Comparison of ENCODE assay signal across 1 cellular context in the genomic region with DNA sequence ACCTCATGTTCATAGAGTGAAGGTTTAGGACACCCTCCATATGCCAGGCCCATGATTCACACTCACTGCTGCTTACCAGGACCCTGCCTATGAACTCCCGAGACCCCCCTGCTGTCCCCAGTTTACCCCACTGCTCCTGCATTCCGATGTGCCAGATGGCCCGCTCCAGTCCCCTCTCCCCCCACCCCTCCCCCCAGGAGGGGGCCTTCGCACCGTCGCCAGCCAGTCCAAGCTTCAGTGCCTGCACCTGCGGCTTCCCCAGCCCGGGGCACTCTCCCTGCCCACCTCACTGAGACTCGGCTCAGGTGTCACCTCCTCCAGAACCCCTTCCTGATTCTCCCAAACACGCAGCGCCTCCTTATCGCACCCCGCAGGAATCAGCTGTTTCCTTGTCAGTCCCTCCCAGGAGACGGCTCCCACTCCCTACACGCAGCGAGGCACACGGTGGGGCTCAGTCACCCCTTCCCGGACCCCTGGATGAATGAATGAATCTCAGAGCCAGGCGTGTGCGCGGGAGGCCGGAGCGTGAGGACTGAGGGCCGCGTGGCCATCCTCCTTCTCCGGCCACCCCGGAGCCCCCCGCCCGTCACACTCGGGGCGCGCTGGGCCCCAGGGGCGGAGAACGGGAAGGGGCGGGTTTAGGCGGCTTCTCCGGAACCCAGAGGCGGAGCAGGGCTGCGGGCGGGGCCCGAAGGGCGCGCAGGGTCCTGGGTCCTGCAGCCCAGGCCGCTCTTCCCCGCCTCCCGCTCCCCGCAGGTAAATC.
TF ChIP-seq lines count a peak whose summit lies in the region.

No MANE protein-coding gene starts in this region.

TF ChIP-seq in HepG2, 621 proteins besides CTCF, POLR2A, EP300 and RAD21 (continued from another document and continues in another):
- TF ChIP-seq, protein P1, sequence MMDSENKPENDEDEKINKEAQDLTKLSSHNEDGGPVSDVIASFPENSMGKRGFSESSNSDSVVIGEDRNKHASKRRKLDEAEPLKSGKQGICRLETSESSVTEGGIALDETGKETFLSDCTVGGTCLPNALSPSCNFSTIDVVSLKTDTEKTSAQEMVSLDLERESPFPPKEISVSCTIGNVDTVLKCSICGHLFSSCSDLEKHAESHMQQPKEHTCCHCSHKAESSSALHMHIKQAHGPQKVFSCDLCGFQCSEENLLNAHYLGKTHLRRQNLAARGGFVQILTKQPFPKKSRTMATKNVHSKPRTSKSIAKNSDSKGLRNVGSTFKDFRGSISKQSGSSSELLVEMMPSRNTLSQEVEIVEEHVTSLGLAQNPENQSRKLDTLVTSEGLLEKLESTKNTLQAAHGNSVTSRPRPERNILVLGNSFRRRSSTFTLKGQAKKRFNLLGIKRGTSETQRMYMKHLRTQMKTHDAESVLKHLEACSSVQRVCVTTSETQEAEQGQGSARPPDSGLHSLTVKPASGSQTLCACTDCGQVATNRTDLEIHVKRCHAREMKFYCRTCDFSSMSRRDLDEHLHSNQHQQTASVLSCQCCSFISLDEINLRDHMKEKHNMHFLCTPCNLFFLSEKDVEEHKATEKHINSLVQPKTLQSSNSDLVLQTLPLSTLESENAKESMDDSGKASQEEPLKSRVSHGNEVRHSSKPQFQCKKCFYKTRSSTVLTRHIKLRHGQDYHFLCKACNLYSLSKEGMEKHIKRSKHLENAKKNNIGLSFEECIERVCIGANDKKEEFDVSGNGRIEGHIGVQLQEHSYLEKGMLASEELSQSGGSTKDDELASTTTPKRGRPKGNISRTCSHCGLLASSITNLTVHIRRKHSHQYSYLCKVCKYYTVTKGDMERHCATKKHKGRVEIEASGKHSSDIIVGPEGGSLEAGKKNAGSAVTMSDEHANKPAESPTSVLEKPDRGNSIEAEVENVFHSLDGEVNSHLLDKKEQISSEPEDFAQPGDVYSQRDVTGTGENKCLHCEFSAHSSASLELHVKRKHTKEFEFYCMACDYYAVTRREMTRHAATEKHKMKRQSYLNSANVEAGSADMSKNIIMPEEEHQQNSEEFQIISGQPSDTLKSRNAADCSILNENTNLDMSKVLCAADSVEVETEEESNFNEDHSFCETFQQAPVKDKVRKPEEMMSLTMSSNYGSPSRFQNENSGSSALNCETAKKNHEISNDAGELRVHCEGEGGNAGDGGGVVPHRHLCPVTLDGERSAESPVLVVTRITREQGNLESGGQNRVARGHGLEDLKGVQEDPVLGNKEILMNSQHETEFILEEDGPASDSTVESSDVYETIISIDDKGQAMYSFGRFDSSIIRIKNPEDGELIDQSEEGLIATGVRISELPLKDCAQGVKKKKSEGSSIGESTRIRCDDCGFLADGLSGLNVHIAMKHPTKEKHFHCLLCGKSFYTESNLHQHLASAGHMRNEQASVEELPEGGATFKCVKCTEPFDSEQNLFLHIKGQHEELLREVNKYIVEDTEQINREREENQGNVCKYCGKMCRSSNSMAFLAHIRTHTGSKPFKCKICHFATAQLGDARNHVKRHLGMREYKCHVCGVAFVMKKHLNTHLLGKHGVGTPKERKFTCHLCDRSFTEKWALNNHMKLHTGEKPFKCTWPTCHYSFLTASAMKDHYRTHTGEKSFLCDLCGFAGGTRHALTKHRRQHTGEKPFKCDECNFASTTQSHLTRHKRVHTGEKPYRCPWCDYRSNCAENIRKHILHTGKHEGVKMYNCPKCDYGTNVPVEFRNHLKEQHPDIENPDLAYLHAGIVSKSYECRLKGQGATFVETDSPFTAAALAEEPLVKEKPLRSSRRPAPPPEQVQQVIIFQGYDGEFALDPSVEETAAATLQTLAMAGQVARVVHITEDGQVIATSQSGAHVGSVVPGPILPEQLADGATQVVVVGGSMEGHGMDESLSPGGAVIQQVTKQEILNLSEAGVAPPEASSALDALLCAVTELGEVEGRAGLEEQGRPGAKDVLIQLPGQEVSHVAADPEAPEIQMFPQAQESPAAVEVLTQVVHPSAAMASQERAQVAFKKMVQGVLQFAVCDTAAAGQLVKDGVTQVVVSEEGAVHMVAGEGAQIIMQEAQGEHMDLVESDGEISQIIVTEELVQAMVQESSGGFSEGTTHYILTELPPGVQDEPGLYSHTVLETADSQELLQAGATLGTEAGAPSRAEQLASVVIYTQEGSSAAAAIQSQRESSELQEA (CRISPR knock-in tag; IDR thresholded peaks at IDR 0.05; ENCODE audit: not compliant biosample characterization) = peak; percentile 63
- TF ChIP-seq MYC (CRISPR knock-in tag; IDR thresholded peaks at IDR 0.05; ENCODE audit: borderline replicate concordance) (peak; percentile 86), JDP2 (CRISPR knock-in tag; IDR thresholded peaks at IDR 0.05; ENCODE audit: borderline replicate concordance) (no peak; the same call in 1 of the 2 replicates), ZNF441 (CRISPR knock-in tag; IDR thresholded peaks at IDR 0.05; ENCODE audit: borderline replicate concordance) (peak; percentile 83; the same call in 1 of the 2 replicates), ARNTL (CRISPR knock-in tag; IDR thresholded peaks at IDR 0.05) (no peak), KDM6A (CRISPR knock-in tag; IDR thresholded peaks at IDR 0.05; ENCODE audit: low read depth) (no peak), ZFP36L1 (CRISPR knock-in tag; IDR thresholded peaks at IDR 0.05) (0 out of 2 replicates have a peak, but pooled peaks have one; percentile 17), ZNF3 (CRISPR knock-in tag; IDR thresholded peaks at IDR 0.05) (no peak), ELF1 (CRISPR knock-in tag; IDR thresholded peaks at IDR 0.05) (peak; percentile 49; the same call in 1 of the 2 replicates), ZNF484 (CRISPR knock-in tag; IDR thresholded peaks at IDR 0.05; ENCODE audit: borderline replicate concordance, low read depth) (no peak), NONO (IDR thresholded peaks at IDR 0.05) (no peak), NONO (CRISPR knock-in tag; conservative IDR thresholded peaks at IDR 0.05) (peak; percentile 45; the same call in 1 of the 2 replicates), KLF9 (CRISPR knock-in tag; IDR thresholded peaks at IDR 0.05; ENCODE audit: low read depth) (no peak; the same call in 1 of the 2 replicates), SPEN (CRISPR knock-in tag; IDR thresholded peaks at IDR 0.05; ENCODE audit: low read depth) (peak; percentile 27; the same call in 1 of the 2 replicates), SNRNP70 (IDR thresholded peaks at IDR 0.05; ENCODE audit: low read depth, low read length) (no peak), ATF1 (CRISPR knock-in tag; IDR thresholded peaks at IDR 0.05) (no peak), ZNF772 (CRISPR knock-in tag; IDR thresholded peaks at IDR 0.05) (peak; percentile 53; the same call in 1 of the 2 replicates), ELF4 (CRISPR knock-in tag; IDR thresholded peaks at IDR 0.05; ENCODE audit: borderline replicate concordance) (no peak), MAFG (CRISPR knock-in tag; IDR thresholded peaks at IDR 0.05) (no peak), ZNF121 (CRISPR knock-in tag; IDR thresholded peaks at IDR 0.05) (0 out of 2 replicates have a peak, but pooled peaks have one; percentile 37), GZF1 (CRISPR knock-in tag; IDR thresholded peaks at IDR 0.05) (peak; percentile 34; the same call in 1 of the 2 replicates), ZNF879 (CRISPR knock-in tag; IDR thresholded peaks at IDR 0.05) (0 out of 2 replicates have a peak, but pooled peaks have one; percentile 67), RFXAP (CRISPR knock-in tag; IDR thresholded peaks at IDR 0.05; ENCODE audit: borderline replicate concordance) (no peak; the same call in 1 of the 2 replicates), SRY (CRISPR knock-in tag; IDR thresholded peaks at IDR 0.05) (peak; percentile 51; the same call in 1 of the 2 replicates), FOXM1 (CRISPR knock-in tag; IDR thresholded peaks at IDR 0.05) (no peak), ZNF773 (CRISPR knock-in tag; IDR thresholded peaks at IDR 0.05; ENCODE audit: borderline replicate concordance) (0 out of 2 replicates have a peak, but pooled peaks have one; percentile 35), NCOA2 (CRISPR knock-in tag; IDR thresholded peaks at IDR 0.05) (0 out of 2 replicates have a peak, but pooled peaks have one; percentile 20), ZNF652 (CRISPR knock-in tag; IDR thresholded peaks at IDR 0.05; ENCODE audit: borderline replicate concordance, low read depth) (no peak), KDM2A (CRISPR knock-in tag; IDR thresholded peaks at IDR 0.05; ENCODE audit: borderline replicate concordance, low read depth) (peak; percentile 77; the same call in 1 of the 2 replicates), IKZF1 (IDR thresholded peaks at IDR 0.05) (no peak), EZH2 (conservative IDR thresholded peaks at IDR 0.05; ENCODE audit: low read depth, low read length) (no peak)
- TF ChIP-seq, protein P2, sequence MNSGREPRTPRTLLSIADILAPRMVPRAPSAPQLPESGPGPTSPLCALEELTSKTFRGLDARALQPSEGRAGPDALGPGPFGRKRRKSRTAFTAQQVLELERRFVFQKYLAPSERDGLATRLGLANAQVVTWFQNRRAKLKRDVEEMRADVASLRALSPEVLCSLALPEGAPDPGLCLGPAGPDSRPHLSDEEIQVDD (CRISPR knock-in tag; IDR thresholded peaks at IDR 0.05; ENCODE audit: borderline replicate concordance) = no peak
- TF ChIP-seq, protein P3, sequence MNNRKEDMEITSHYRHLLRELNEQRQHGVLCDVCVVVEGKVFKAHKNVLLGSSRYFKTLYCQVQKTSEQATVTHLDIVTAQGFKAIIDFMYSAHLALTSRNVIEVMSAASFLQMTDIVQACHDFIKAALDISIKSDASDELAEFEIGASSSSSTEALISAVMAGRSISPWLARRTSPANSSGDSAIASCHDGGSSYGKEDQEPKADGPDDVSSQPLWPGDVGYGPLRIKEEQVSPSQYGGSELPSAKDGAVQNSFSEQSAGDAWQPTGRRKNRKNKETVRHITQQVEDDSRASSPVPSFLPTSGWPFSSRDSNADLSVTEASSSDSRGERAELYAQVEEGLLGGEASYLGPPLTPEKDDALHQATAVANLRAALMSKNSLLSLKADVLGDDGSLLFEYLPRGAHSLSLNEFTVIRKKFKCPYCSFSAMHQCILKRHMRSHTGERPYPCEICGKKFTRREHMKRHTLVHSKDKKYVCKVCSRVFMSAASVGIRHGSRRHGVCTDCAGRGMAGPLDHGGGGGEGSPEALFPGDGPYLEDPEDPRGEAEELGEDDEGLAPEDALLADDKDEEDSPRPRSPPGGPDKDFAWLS (CRISPR knock-in tag; IDR thresholded peaks at IDR 0.05; ENCODE audit: borderline replicate concordance) = no peak
- TF ChIP-seq, protein P4, sequence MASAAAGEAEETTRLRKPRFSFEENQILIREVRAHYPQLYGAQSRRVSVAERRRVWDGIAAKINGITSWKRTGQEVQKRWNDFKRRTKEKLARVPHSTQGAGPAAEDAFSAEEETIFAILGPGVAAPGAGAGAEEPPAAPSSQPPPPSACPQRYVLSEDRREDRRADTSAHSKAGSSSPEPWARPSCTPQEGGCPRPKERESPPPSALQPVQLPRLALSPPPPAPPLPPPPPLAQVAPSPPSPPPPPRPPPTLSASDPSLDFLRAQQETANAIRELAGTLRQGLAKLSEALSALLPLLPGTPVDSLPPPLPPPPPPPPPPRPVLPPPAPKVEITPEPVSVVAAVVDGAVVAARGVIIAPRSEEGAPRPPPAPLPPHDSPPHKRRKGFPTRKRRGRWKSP (CRISPR knock-in tag; IDR thresholded peaks at IDR 0.05) = peak; percentile 51; the same call in 1 of the 2 replicates
- TF ChIP-seq, protein P5, sequence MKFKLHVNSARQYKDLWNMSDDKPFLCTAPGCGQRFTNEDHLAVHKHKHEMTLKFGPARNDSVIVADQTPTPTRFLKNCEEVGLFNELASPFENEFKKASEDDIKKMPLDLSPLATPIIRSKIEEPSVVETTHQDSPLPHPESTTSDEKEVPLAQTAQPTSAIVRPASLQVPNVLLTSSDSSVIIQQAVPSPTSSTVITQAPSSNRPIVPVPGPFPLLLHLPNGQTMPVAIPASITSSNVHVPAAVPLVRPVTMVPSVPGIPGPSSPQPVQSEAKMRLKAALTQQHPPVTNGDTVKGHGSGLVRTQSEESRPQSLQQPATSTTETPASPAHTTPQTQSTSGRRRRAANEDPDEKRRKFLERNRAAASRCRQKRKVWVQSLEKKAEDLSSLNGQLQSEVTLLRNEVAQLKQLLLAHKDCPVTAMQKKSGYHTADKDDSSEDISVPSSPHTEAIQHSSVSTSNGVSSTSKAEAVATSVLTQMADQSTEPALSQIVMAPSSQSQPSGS (CRISPR knock-in tag; IDR thresholded peaks at IDR 0.05) = no peak
- TF ChIP-seq, protein P6, sequence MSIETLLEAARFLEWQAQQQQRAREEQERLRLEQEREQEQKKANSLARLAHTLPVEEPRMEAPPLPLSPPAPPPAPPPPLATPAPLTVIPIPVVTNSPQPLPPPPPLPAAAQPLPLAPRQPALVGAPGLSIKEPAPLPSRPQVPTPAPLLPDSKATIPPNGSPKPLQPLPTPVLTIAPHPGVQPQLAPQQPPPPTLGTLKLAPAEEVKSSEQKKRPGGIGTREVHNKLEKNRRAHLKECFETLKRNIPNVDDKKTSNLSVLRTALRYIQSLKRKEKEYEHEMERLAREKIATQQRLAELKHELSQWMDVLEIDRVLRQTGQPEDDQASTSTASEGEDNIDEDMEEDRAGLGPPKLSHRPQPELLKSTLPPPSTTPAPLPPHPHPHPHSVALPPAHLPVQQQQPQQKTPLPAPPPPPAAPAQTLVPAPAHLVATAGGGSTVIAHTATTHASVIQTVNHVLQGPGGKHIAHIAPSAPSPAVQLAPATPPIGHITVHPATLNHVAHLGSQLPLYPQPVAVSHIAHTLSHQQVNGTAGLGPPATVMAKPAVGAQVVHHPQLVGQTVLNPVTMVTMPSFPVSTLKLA (IDR thresholded peaks at IDR 0.05) = no peak
- TF ChIP-seq, protein P7, sequence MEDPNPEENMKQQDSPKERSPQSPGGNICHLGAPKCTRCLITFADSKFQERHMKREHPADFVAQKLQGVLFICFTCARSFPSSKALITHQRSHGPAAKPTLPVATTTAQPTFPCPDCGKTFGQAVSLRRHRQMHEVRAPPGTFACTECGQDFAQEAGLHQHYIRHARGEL (CRISPR knock-in tag; IDR thresholded peaks at IDR 0.05) = no peak
